27 cellular contexts compared by ENCODE assay signal in genomic region chr1:15456313-15456954, GRCh38. TPM values are rescaled to one million over a fixed set of nuclear protein-coding genes. Genes with fewer than 3 reads are reported as not detected.
"Had no signal": no experiment of that assay in that cellular context is flagged by ENCODE, and none has a peak within 500 bp of the region (broad histone marks: within the 10 kb centered on the region; RNA-seq: fewer than 3 reads in every experiment).

CELA2A (plus strand) TSS chr1:15456732; CDS start chr1:15456754, 22 bp downstream.

- H3K36me3 ChIP-seq: esophagus muscularis mucosa, gastrocnemius medialis, sigmoid colon, upper lobe of right lung had no signal

- H3K4me1 ChIP-seq: gastrocnemius medialis had no signal

- DNase-seq: activated CD4-positive, alpha-beta T cell treated with anti-CD3 and anti-CD28 coated beads for 36 hours; activated CD4-positive, alpha-beta T cell treated with anti-CD3 and anti-CD28 coated beads, Interleukin-2, amount 50 U/mL, for 4 hours; activated CD8-positive, alpha-beta memory T cell treated with anti-CD3 and anti-CD28 coated beads for 24 hours; activated CD8-positive, alpha-beta memory T cell treated with anti-CD3 and anti-CD28 coated beads, Interleukin-2, amount 50 U/mL, for 4 hours; activated naive CD4-positive, alpha-beta T cell treated with Interleukin-2 at 50 U/mL for 16 hours; activated naive CD8-positive, alpha-beta T cell treated with anti-CD3 and anti-CD28 coated beads for 36 hours; activated T-cell treated with anti-CD3 and anti-CD28 coated beads, Interleukin-2, amount 50 U/mL, for 24 hours; amniotic stem cell; cerebellar nuclear complex; gastrocnemius medialis; head of caudate nucleus; hypothalamus; left ventricle myocardium superior; mammary epithelial cell; naive thymus-derived CD8-positive, alpha-beta T cell; sigmoid colon; stimulated activated CD4-positive, alpha-beta T cell treated with anti-CD3 and anti-CD28 coated beads, Interleukin-4, amount 100 ng/mL, for 1 hour; stimulated activated naive CD4-positive, alpha-beta T cell; SW 1271; T-helper 2 cell; upper lobe of right lung had no signal

- H3K27me3 Mint-ChIP-seq: activated CD4-positive, alpha-beta T cell treated with anti-CD3 and anti-CD28 coated beads for 36 hours had no signal

- H3K9me3 ChIP-seq: esophagus muscularis mucosa, gastrocnemius medialis, sigmoid colon, upper lobe of right lung had no signal

- H3K9me3 Mint-ChIP-seq: activated naive CD8-positive, alpha-beta T cell treated with anti-CD3 and anti-CD28 coated beads for 36 hours; activated T-cell treated with anti-CD3 and anti-CD28 coated beads, Interleukin-2, amount 50 U/mL, for 24 hours; activated T-helper 2 cell treated with anti-CD3 and anti-CD28 coated beads, Interferon-gamma antibody, Interleukin-2, Interleukin-4, amounts not matched to agents 10 μg/mL and 5 μg/mL and 100 μg/mL, durations not matched to agents 14 hours and 24 hours and 36 hours; mesothelial cell of epicardium; naive thymus-derived CD8-positive, alpha-beta T cell had no signal

- ATAC-seq: activated CD4-positive, alpha-beta T cell treated with anti-CD3 and anti-CD28 coated beads for 36 hours; gastrocnemius medialis; left ventricle myocardium superior; naive thymus-derived CD8-positive, alpha-beta T cell; WTC11 had no signal

- H3K27ac Mint-ChIP-seq: activated CD4-positive, alpha-beta T cell treated with anti-CD3 and anti-CD28 coated beads for 36 hours; activated naive CD8-positive, alpha-beta T cell treated with anti-CD3 and anti-CD28 coated beads for 36 hours; activated T-cell treated with anti-CD3 and anti-CD28 coated beads, Interleukin-2, amount 50 U/mL, for 24 hours; activated T-helper 2 cell treated with anti-CD3 and anti-CD28 coated beads, Interferon-gamma antibody, Interleukin-2, Interleukin-4, amounts not matched to agents 10 μg/mL and 5 μg/mL and 100 μg/mL, durations not matched to agents 14 hours and 24 hours and 36 hours; WTC11 had no signal

- H3K36me3 Mint-ChIP-seq: activated naive CD8-positive, alpha-beta T cell treated with anti-CD3 and anti-CD28 coated beads for 36 hours; mesothelial cell of epicardium; naive thymus-derived CD8-positive, alpha-beta T cell; WTC11 had no signal

- H3K4me1 Mint-ChIP-seq: activated CD4-positive, alpha-beta T cell treated with anti-CD3 and anti-CD28 coated beads for 36 hours; activated naive CD8-positive, alpha-beta T cell treated with anti-CD3 and anti-CD28 coated beads for 36 hours; naive thymus-derived CD8-positive, alpha-beta T cell; WTC11 had no signal

- H3K4me3 Mint-ChIP-seq: activated CD4-positive, alpha-beta T cell treated with anti-CD3 and anti-CD28 coated beads for 36 hours; activated naive CD8-positive, alpha-beta T cell treated with anti-CD3 and anti-CD28 coated beads for 36 hours; activated T-cell treated with anti-CD3 and anti-CD28 coated beads, Interleukin-2, amount 50 U/mL, for 24 hours; mesothelial cell of epicardium; naive thymus-derived CD8-positive, alpha-beta T cell; WTC11 had no signal

- H3K27me3 ChIP-seq: esophagus muscularis mucosa, gastrocnemius medialis, sigmoid colon, upper lobe of right lung had no signal

- H3K27ac ChIP-seq: coronary artery, esophagus muscularis mucosa, gastrocnemius medialis, sigmoid colon, upper lobe of right lung had no signal

- H3K4me3 ChIP-seq: coronary artery, esophagus muscularis mucosa, gastrocnemius medialis, sigmoid colon, upper lobe of right lung had no signal

RNA-seq across cellular contexts. Expression of gene CELA2A, which starts in this region (rescaled TPM):
- total RNA-seq: activated CD4-positive, alpha-beta T cell treated with anti-CD3 and anti-CD28 coated beads for 36 hours; activated naive CD8-positive, alpha-beta T cell treated with anti-CD3 and anti-CD28 coated beads for 36 hours; activated T-helper 2 cell treated with anti-CD3 and anti-CD28 coated beads, Interferon-gamma antibody, Interleukin-2, Interleukin-4, amounts not matched to agents 10 μg/mL and 5 μg/mL and 100 μg/mL, durations not matched to agents 14 hours and 24 hours and 36 hours; esophagus muscularis mucosa; gastrocnemius medialis; left ventricle myocardium superior; mammary epithelial cell; mesothelial cell of epicardium; naive thymus-derived CD8-positive, alpha-beta T cell; renal cortical epithelial cell; sigmoid colon; upper lobe of right lung had no signal
